ENCODE assay signal across 15 cellular contexts in genomic region chr1:8938232-8939117, GRCh38. TPM values are rescaled to one million over a fixed set of nuclear protein-coding genes. Genes with fewer than 3 reads are reported as not detected.
DNase-seq lines count a peak whose midpoint lies in the region; ATAC-seq and TF ChIP-seq lines count a peak whose summit lies in the region.
"Had no signal": no experiment of that assay in that cellular context is flagged by ENCODE, and none has a peak within 500 bp of the region (broad histone marks: within the 10 kb centered on the region; RNA-seq: fewer than 3 reads in every experiment).

No MANE protein-coding gene starts in this region.

- TF ChIP-seq RAD21 in IMR-90 (IDR thresholded peaks at IDR 0.05; ENCODE audit: low read length): no peak

- H3K4me3 ChIP-seq in CD8-positive, alpha-beta T cell (ENCODE audit: low read depth, low read length): no peak overlapping the region
- H3K4me3 ChIP-seq in IMR-90 (ENCODE audit: insufficient read depth, low read depth, low read length): no peak overlapping the region
- H3K4me3 ChIP-seq in fibroblast of villous mesenchyme (ENCODE audit: low read depth, low read length): no peak overlapping the region
- H3K4me3 ChIP-seq: psoas muscle, stomach had no signal

- peak overlapping the region; percentile 1 for H3K4me3 Mint-ChIP-seq in CD8-positive, alpha-beta T cell
- no peak overlapping the region for H3K4me3 Mint-ChIP-seq in WTC11

- no TSS peak for BruUV-seq in IMR-90 (replicated peaks; lab: Mats Ljungman, UMichigan)

- no peak for TF ChIP-seq CTCF in CD8-positive, alpha-beta T cell (IDR thresholded peaks at IDR 0.05)
- TF ChIP-seq CTCF in IMR-90 (conservative IDR thresholded peaks at IDR 0.05; ENCODE audit: low read depth, low read length) (no peak), WTC11 (IDR thresholded peaks at IDR 0.05) (no peak), fibroblast of villous mesenchyme (IDR thresholded peaks at IDR 0.05; ENCODE audit: insufficient read depth, low read depth, low read length) (no peak)

- no peaks in the 10 kb centered on the region for H3K79me1 ChIP-seq in IMR-90 (ENCODE audit: low read depth in 1 of 2, low read length in 2 of 2)

- H4K91ac ChIP-seq in IMR-90 (ENCODE audit: insufficient read depth, low read depth, low read length): no peak overlapping the region

- H2BK20ac ChIP-seq in IMR-90 (ENCODE audit: low read depth, low read length): no peak overlapping the region

- no peak overlapping the region for H3K23ac ChIP-seq in IMR-90 (ENCODE audit: low read depth, low read length)

- H3K4me1 Mint-ChIP-seq in CD8-positive, alpha-beta T cell (ENCODE audit: low read depth): peaks cover 53% of the 10 kb centered on the region
- H3K4me1 Mint-ChIP-seq in WTC11: peaks cover 31% of the 10 kb centered on the region

- H3K9me3 ChIP-seq in CD8-positive, alpha-beta T cell (ENCODE audit: low read length): no peaks in the 10 kb centered on the region
- H3K9me3 ChIP-seq in IMR-90 (ENCODE audit: control insufficient read depth, insufficient read depth, low read length): peaks cover 5% of the 10 kb centered on the region
- H3K9me3 ChIP-seq: psoas muscle, stomach had no signal

- H4K8ac ChIP-seq in IMR-90 (ENCODE audit: low read depth in 2 of 2, low read length in 2 of 2): no peak overlapping the region

- TF ChIP-seq POLR2A in IMR-90 (IDR thresholded peaks at IDR 0.05; ENCODE audit: low read depth, low read length): no peak
- no peak for TF ChIP-seq POLR2A in GM18505 (IDR thresholded peaks at IDR 0.05; ENCODE audit: borderline replicate concordance, extremely low read depth, insufficient read depth, insufficient read length)

- ATAC-seq in CD8-positive, alpha-beta T cell: peak; percentile 42
- ATAC-seq in IMR-90 (ENCODE audit: low read depth) (peak; percentile 37; the same call in 1 of the 2 replicates), WTC11 (no peak), GM18505 (IDR thresholded peaks at IDR 0.05; ENCODE audit: unreplicated experiment) (no peak)
- ATAC-seq: activated CD4-positive, CD25-positive, alpha-beta regulatory T cell treated with anti-CD3 and anti-CD28 coated beads, Interleukin-2, amount 50 U/mL, for 24 hours; psoas muscle had no signal

- whole genome bisulfite sequencing in IMR-90 (ENCODE audit: extremely low coverage in 2 of 2, insufficient read length in 1 of 2), 2 experiments: 70% methylated on average over 2 of the region's 7 CpGs; no CpG with 5 or more reads in 1 of the 2 experiments

- no peaks in the 10 kb centered on the region for H3K36me3 ChIP-seq in CD8-positive, alpha-beta T cell (ENCODE audit: insufficient read depth, low read length)
- no peaks in the 10 kb centered on the region for H3K36me3 ChIP-seq in IMR-90 (ENCODE audit: control insufficient read depth, insufficient read depth, low read length)
- H3K36me3 ChIP-seq: stomach had no signal

- no peak overlapping the region for H2BK120ac ChIP-seq in IMR-90 (ENCODE audit: low read depth, low read length)

- no peaks in the 10 kb centered on the region for H3K27me3 Mint-ChIP-seq in CD8-positive, alpha-beta T cell (ENCODE audit: low read depth)
- no peaks in the 10 kb centered on the region; the same call in 1 of the 2 replicates for H3K27me3 Mint-ChIP-seq in WTC11 (ENCODE audit: low read depth)

- H3K14ac ChIP-seq in IMR-90 (replicated peaks; ENCODE audit: low read depth, low read length): no peak overlapping the region

- H3K27ac Mint-ChIP-seq in CD8-positive, alpha-beta T cell: peak overlapping the region; percentile 84
- H3K27ac Mint-ChIP-seq in WTC11: no peak overlapping the region

- no peak overlapping the region for H2AFZ ChIP-seq in IMR-90 (replicated peaks; ENCODE audit: low read length, poor library complexity)

- no peak overlapping the region for H2AK5ac ChIP-seq in IMR-90 (ENCODE audit: low read depth, low read length)

- POLR2A ChIA-PET in CD8-positive, alpha-beta T cell (lab: Charles Lee): interaction anchor here (1.0 to 2.2 kb wide), 9 partner anchors 9 to 49 kb away, joined by 3 to 11 read pairs (median 4); no protein-coding TSS in a partner anchor
- POLR2A ChIA-PET in IMR-90 (lab: Charles Lee; ENCODE audit: unreplicated experiment): no interaction called here
- POLR2A ChIA-PET in WTC11 (lab: Charles Lee): no interaction called here

- H3K18ac ChIP-seq in IMR-90 (ENCODE audit: low read depth, low read length): no peak overlapping the region

- H3K56ac ChIP-seq in IMR-90 (ENCODE audit: extremely low read depth, insufficient read depth, low read length): no peak overlapping the region

- no peak overlapping the region for H3K9ac ChIP-seq in IMR-90 (ENCODE audit: low read depth, low read length)

- dilution Hi-C loops in IMR-90 (cut with HindIII; ENCODE audit: low sequenced_read_pairs, unreplicated experiment): no loop called here

- peak overlapping the region; percentile 17 for H3K27ac ChIP-seq in CD8-positive, alpha-beta T cell (ENCODE audit: low read depth, low read length)
- no peak overlapping the region for H3K27ac ChIP-seq in IMR-90 (ENCODE audit: insufficient read depth, low read length)
- H3K27ac ChIP-seq: psoas muscle had no signal

- no peaks in the 10 kb centered on the region for H3K27me3 ChIP-seq in CD8-positive, alpha-beta T cell (ENCODE audit: insufficient read depth, low read length)
- no peaks in the 10 kb centered on the region; the same call in 1 of the 2 replicates for H3K27me3 ChIP-seq in IMR-90 (ENCODE audit: control insufficient read depth, insufficient read depth, low read length)
- H3K27me3 ChIP-seq: stomach had no signal

- no peak overlapping the region for H3K4ac ChIP-seq in IMR-90 (ENCODE audit: low read depth, low read length)

- no peak overlapping the region for H2BK15ac ChIP-seq in IMR-90 (ENCODE audit: low read depth, low read length)

- intact Hi-C loops in CD8-positive, alpha-beta T cell (cut with DNase I, micrococcal nuclease): no loop called here
- intact Hi-C loops in IMR-90 (cut with micrococcal nuclease): no loop called here

- in situ Hi-C loops in IMR-90 (cut with MboI; ENCODE audit: low sequenced_read_pairs): no loop called here

- H3K9me3 Mint-ChIP-seq in CD8-positive, alpha-beta T cell: no peaks in the 10 kb centered on the region
- peaks cover 24% of the 10 kb centered on the region for H3K9me3 Mint-ChIP-seq in WTC11

- no peak overlapping the region for H2BK5ac ChIP-seq in IMR-90 (ENCODE audit: low read depth, low read length, poor library complexity, severe bottlenecking)

- H4K20me1 ChIP-seq in IMR-90 (ENCODE audit: insufficient read depth, low read length): no peaks in the 10 kb centered on the region

- no peak overlapping the region for H2AK9ac ChIP-seq in IMR-90 (replicated peaks; ENCODE audit: low read depth, low read length, poor library complexity)

- H3K36me3 Mint-ChIP-seq in CD8-positive, alpha-beta T cell: peaks cover 10% of the 10 kb centered on the region
- H3K36me3 Mint-ChIP-seq in WTC11: peaks cover 6% of the 10 kb centered on the region

- no peak overlapping the region for H4K5ac ChIP-seq in IMR-90 (ENCODE audit: low read depth, low read length)

- CTCF ChIA-PET in CD8-positive, alpha-beta T cell (lab: Charles Lee): interaction anchor here (0.6 to 2.8 kb wide), 6 partner anchors 11 to 66 kb away, joined by 3 to 16 read pairs (median 6); no protein-coding TSS in a partner anchor
- CTCF ChIA-PET in IMR-90 (lab: Yijun Ruan, JAX): no interaction called here
- CTCF ChIA-PET in WTC11 (lab: Charles Lee): interaction anchor here (1.0 to 5.9 kb wide), 6 partner anchors 10 to 66 kb away, joined by 3 to 31 read pairs (median 4); no protein-coding TSS in a partner anchor

- no peak overlapping the region for H3K4me2 ChIP-seq in IMR-90 (ENCODE audit: low read depth, low read length)

- peaks cover 66% of the 10 kb centered on the region for H3K4me1 ChIP-seq in CD8-positive, alpha-beta T cell (ENCODE audit: insufficient read depth, low read length)
- H3K4me1 ChIP-seq in IMR-90 (ENCODE audit: control insufficient read depth, insufficient read depth, low read length): no peaks in the 10 kb centered on the region
- H3K4me1 ChIP-seq: psoas muscle had no signal

- no peaks in the 10 kb centered on the region for H3K9me1 ChIP-seq in IMR-90 (ENCODE audit: insufficient read depth, low read length)

- no peak for DNase-seq in CD8-positive, alpha-beta T cell
- DNase-seq in IMR-90 (peak; percentile 33), WTC11 (ENCODE audit: low spot score) (no peak), fibroblast of villous mesenchyme (ENCODE audit: low read depth) (peak; percentile 8), kidney tubule cell (ENCODE audit: low spot score) (no peak), DMS79 treated with DMSO at 0.1 percent for 48 hours (lab: John Stamatoyannopoulos, UW) (no peak)
- no peak for DNase-seq in activated CD4-positive, CD25-positive, alpha-beta regulatory T cell (lab: John Stamatoyannopoulos, UW)
- DNase-seq: Kasumi-1; mesenchymal stem cell; NCI-H226; psoas muscle; stimulated activated CD4-positive, alpha-beta T cell treated with anti-CD3 and anti-CD28 coated beads, Interleukin-2, amount 100 ng/mL, for 48 hours; stomach had no signal

TF ChIP-seq in IMR-90, 13 proteins besides CTCF, POLR2A, EP300 and RAD21 (continues in another document):
- TF ChIP-seq FOS (IDR thresholded peaks at IDR 0.05; ENCODE audit: low read depth, low read length) (no peak), SMC3 (IDR thresholded peaks at IDR 0.05; ENCODE audit: low read depth, low read length) (no peak), RFX5 (IDR thresholded peaks at IDR 0.05; ENCODE audit: low read depth, low read length) (no peak), BHLHE40 (IDR thresholded peaks at IDR 0.05; ENCODE audit: low read depth, low read length) (no peak), MAZ (IDR thresholded peaks at IDR 0.05; ENCODE audit: borderline replicate concordance, low read depth, low read length) (no peak)

RNA-seq across cellular contexts. Expression of gene CA6, which starts 7.2 kb away (rescaled TPM):
- total RNA-seq in CD8-positive, alpha-beta T cell: 1 to 10 TPM; 1.6 to 2.4 TPM
- not detected in 2 replicates for total RNA-seq in IMR-90 (2012; rRNA removed)
- polyA plus RNA-seq in IMR-90 (2012; rRNA removed): not detected in 2 replicates
- polyA plus RNA-seq in IMR-90 (2012; cell fraction: cytosol; rRNA removed): not detected in 2 replicates
- not detected in 2 replicates for polyA plus RNA-seq in IMR-90 (2012; cell fraction: nucleus; rRNA removed; ENCODE audit: low replicate concordance)
- total RNA-seq in WTC11 (2021): 0.11 TPM in 1 of 3 replicates, not detected in the others
- total RNA-seq in fibroblast of villous mesenchyme: not detected in 2 replicates
- total RNA-seq: psoas muscle, stomach had no signal
- polyA plus RNA-seq: psoas muscle, stomach had no signal

RNA-seq across cellular contexts. Expression of gene ENO1, which starts 60.0 kb away (rescaled TPM):
- total RNA-seq in CD8-positive, alpha-beta T cell: 100 to 1,000 TPM; 130 to 136 TPM
- total RNA-seq in IMR-90 (2012; rRNA removed) (2,952 and 3,643 TPM in 2 replicates), WTC11 (2021) (1,978 to 2,328 TPM (median 2,316 TPM) in 3 replicates), fibroblast of villous mesenchyme (1,401 and 1,535 TPM in 2 replicates)
- 2,094 and 2,125 TPM in 2 replicates for polyA plus RNA-seq in IMR-90 (2012; rRNA removed)
- polyA plus RNA-seq in IMR-90 (2012; cell fraction: cytosol; rRNA removed): 1,308 and 1,582 TPM in 2 replicates
- polyA plus RNA-seq in IMR-90 (2012; cell fraction: nucleus; rRNA removed; ENCODE audit: low replicate concordance): 1,133 and 1,170 TPM in 2 replicates

Comparison
In these comparisons a context has a peak if more than half of its experiments do, and no peak if none do; other contexts are left out.
1. ATAC-seq: peak in CD8-positive, alpha-beta T cell (single experiment) and IMR-90 (single experiment); none in WTC11 (single experiment) and GM18505 (single experiment).
2. DNase-seq: peak in IMR-90 (single experiment) and fibroblast of villous mesenchyme (single experiment); none in CD8-positive, alpha-beta T cell (0 of 7), WTC11 (single experiment), kidney tubule cell (single experiment), DMS79 treated with DMSO at 0.1 percent for 48 hours (single experiment) and activated CD4-positive, CD25-positive, alpha-beta regulatory T cell (0 of 4).
3. RNA of gene ENO1, which starts 60.0 kb away (total RNA-seq): 2,952 to 3,643 TPM in IMR-90, 1,978 to 2,328 TPM in WTC11 and 1,401 to 1,535 TPM in fibroblast of villous mesenchyme; 130 to 136 TPM in CD8-positive, alpha-beta T cell; every median in the first group is over 10 times any median in the second.